Comparison of ENCODE assay signal across 24 cellular contexts in the genomic region with DNA sequence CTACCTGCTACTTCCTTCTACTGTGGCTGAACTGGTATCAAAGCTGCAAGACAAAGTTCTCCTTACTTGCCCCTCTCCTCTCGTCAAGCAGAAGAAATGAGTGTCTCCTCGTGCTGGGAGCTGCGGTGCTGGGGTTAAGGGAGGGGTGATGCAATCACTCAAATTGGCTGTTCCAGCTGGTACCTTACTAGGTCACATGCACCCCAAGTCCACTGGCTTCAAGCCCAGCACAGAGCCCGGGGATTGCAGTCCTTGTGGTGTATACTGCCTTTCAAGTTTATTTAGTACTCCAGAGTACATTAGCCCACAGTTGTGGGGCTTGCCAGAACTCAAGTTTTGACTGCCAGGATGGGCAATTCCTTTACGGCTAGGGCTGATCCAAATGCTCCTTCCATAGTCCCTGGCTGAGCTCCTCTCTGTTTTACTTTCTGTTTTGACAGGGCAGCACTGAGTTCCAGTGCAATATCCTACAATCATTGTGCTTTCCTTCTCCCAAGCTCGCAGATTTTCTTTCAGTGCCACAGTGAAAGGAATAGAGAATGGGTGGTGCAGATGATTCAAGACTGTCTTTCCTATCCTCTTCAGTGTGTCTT.
DNase-seq lines count a peak whose midpoint lies in the region; ATAC-seq and TF ChIP-seq lines count a peak whose summit lies in the region.
"Had no signal": no experiment of that assay in that cellular context is flagged by ENCODE, and none has a peak within 500 bp of the region (broad histone marks: within the 10 kb centered on the region; RNA-seq: fewer than 3 reads in every experiment).

No MANE protein-coding gene starts in this region.

- H4K20me1 ChIP-seq in PC-9 (ENCODE audit: insufficient read depth), result no peaks in the 10 kb centered on the region

- H3K9me2 ChIP-seq in PC-9 (ENCODE audit: insufficient read depth), result no peaks in the 10 kb centered on the region

- H3K36me3 ChIP-seq in lower lobe of right lung (no peaks in the 10 kb centered on the region), PC-9 (ENCODE audit: low read depth) (no peaks in the 10 kb centered on the region)
- H3K36me3 ChIP-seq: esophagus muscularis mucosa, HAP-1, thoracic aorta had no signal

- H3K36me3 Mint-ChIP-seq in WTC11, result no peaks in the 10 kb centered on the region
- no peaks in the 10 kb centered on the region for H3K36me3 Mint-ChIP-seq in stimulated activated memory B cell treated with anti-CD40 and anti-IgM and Interleukin-4, amounts not matched to agents 10 μg/mL and 1 μg/mL and 100 μg/mL, for 72 hours
- H3K36me3 Mint-ChIP-seq: activated naive CD4-positive, alpha-beta T cell treated with anti-CD3 and anti-CD28 coated beads, Interleukin-2, amount 50 U/mL, for 72 hours; CD4-positive, alpha-beta memory T cell had no signal

- no peaks in the 10 kb centered on the region for H3K27me3 Mint-ChIP-seq in WTC11 (ENCODE audit: low read depth)
- H3K27me3 Mint-ChIP-seq in stimulated activated memory B cell treated with anti-CD40 and anti-IgM and Interleukin-4, amounts not matched to agents 10 μg/mL and 1 μg/mL and 100 μg/mL, for 72 hours, result no peaks in the 10 kb centered on the region
- H3K27me3 Mint-ChIP-seq: activated CD4-positive, alpha-beta T cell treated with anti-CD3 and anti-CD28 coated beads, Interleukin-2, amount 10 ng/mL, durations not matched to agents 24 days and 14 days; CD4-positive, alpha-beta memory T cell had no signal

- POLR2A ChIA-PET in WTC11 (lab: Charles Lee) (no interaction called here), PC-9 (lab: Charles Lee; ENCODE audit: unreplicated experiment) (no interaction called here)

- CTCF ChIA-PET in WTC11 (lab: Charles Lee) (interaction anchor here (0.5 kb wide), 1 partner anchor 256 kb away, joined by 4 read pairs; no protein-coding TSS in a partner anchor), PC-9 (lab: Charles Lee) (no interaction called here)

- H3K9me3 Mint-ChIP-seq in WTC11, result no peaks in the 10 kb centered on the region
- peaks cover 3% of the 10 kb centered on the region for H3K9me3 Mint-ChIP-seq in stimulated activated memory B cell treated with anti-CD40 and anti-IgM and Interleukin-4, amounts not matched to agents 10 μg/mL and 1 μg/mL and 100 μg/mL, for 72 hours

- H3K27me3 ChIP-seq in lower lobe of right lung (ENCODE audit: low read depth), result no peaks in the 10 kb centered on the region
- H3K27me3 ChIP-seq in PC-9 (ENCODE audit: insufficient read depth, low read depth), result no peaks in the 10 kb centered on the region
- H3K27me3 ChIP-seq: esophagus muscularis mucosa had no signal

- no peak overlapping the region for H3K27ac Mint-ChIP-seq in WTC11
- H3K27ac Mint-ChIP-seq in stimulated activated memory B cell treated with anti-CD40 and anti-IgM and Interleukin-4, amounts not matched to agents 10 μg/mL and 1 μg/mL and 100 μg/mL, for 72 hours, result no peak overlapping the region
- H3K27ac Mint-ChIP-seq: activated CD4-positive, alpha-beta T cell treated with anti-CD3 and anti-CD28 coated beads, Interleukin-2, amount 10 ng/mL, durations not matched to agents 24 days and 14 days; CD4-positive, alpha-beta memory T cell had no signal

- H3K9me3 ChIP-seq in lower lobe of right lung (no peaks in the 10 kb centered on the region), PC-9 (ENCODE audit: insufficient read depth, low read depth) (no peaks in the 10 kb centered on the region)
- H3K9me3 ChIP-seq: esophagus muscularis mucosa, HAP-1, thoracic aorta had no signal

- intact Hi-C loops in lower lobe of right lung (cut with DNase I) (no loop called here), PC-9 (cut with micrococcal nuclease; ENCODE audit: unreplicated experiment) (no loop called here)

- no peak overlapping the region for H3K4me2 ChIP-seq in PC-9

- no peak overlapping the region for H2AFZ ChIP-seq in PC-9

- H3K4me1 Mint-ChIP-seq in WTC11, result no peaks in the 10 kb centered on the region
- H3K4me1 Mint-ChIP-seq in stimulated activated memory B cell treated with anti-CD40 and anti-IgM and Interleukin-4, amounts not matched to agents 10 μg/mL and 1 μg/mL and 100 μg/mL, for 72 hours, result no peaks in the 10 kb centered on the region
- H3K4me1 Mint-ChIP-seq: activated CD4-positive, alpha-beta T cell treated with anti-CD3 and anti-CD28 coated beads, Interleukin-2, amount 10 ng/mL, durations not matched to agents 24 days and 14 days; CD4-positive, alpha-beta memory T cell had no signal

- no peak overlapping the region for H3K4me3 Mint-ChIP-seq in WTC11
- no peak overlapping the region for H3K4me3 Mint-ChIP-seq in stimulated activated memory B cell treated with anti-CD40 and anti-IgM and Interleukin-4, amounts not matched to agents 10 μg/mL and 1 μg/mL and 100 μg/mL, for 72 hours
- H3K4me3 Mint-ChIP-seq: activated CD4-positive, alpha-beta T cell treated with anti-CD3 and anti-CD28 coated beads, Interleukin-2, amount 10 ng/mL, durations not matched to agents 24 days and 14 days; CD4-positive, alpha-beta memory T cell; neural crest cell had no signal

- peak; percentile 85 to 86 for ATAC-seq in lower lobe of right lung
- no peak for ATAC-seq in WTC11
- ATAC-seq in stimulated activated memory B cell treated with anti-CD40 and anti-IgM and Interleukin-4, amounts not matched to agents 10 μg/mL and 1 μg/mL and 100 μg/mL, for 72 hours, result no peak
- ATAC-seq: activated naive CD4-positive, alpha-beta T cell treated with anti-CD3 and anti-CD28 coated beads, Interleukin-2, amount 50 U/mL, for 72 hours; mucosa of descending colon had no signal

- H3K4me3 ChIP-seq in lower lobe of right lung, result no peak overlapping the region
- no peak overlapping the region for H3K4me3 ChIP-seq in PC-9
- H3K4me3 ChIP-seq: esophagus muscularis mucosa, HAP-1, mucosa of descending colon, thoracic aorta had no signal

- H3K4me1 ChIP-seq in lower lobe of right lung, result no peaks in the 10 kb centered on the region
- no peaks in the 10 kb centered on the region for H3K4me1 ChIP-seq in PC-9 (replicated peaks; ENCODE audit: insufficient read depth)
- H3K4me1 ChIP-seq: esophagus muscularis mucosa, HAP-1 had no signal

- DNase-seq in Ammon's horn (ENCODE audit: low spot score) (peak; percentile 6), Kasumi-1 (lab: John Stamatoyannopoulos, UW) (peak; percentile 15 to 29), SKM-1 (lab: John Stamatoyannopoulos, UW; ENCODE audit: unreplicated experiment) (peak; percentile 50), lower lobe of right lung (peak; percentile 75), WTC11 (ENCODE audit: low spot score) (no peak), PC-9 (no peak), T-helper 2 cell (no peak)
- DNase-seq: activated CD4-positive, alpha-beta T cell treated with anti-CD3 and anti-CD28 coated beads, Interleukin-2, amount 10 ng/mL, durations not matched to agents 24 days and 14 days; CD4-positive, alpha-beta memory T cell; DMS53; effector memory CD4-positive, alpha-beta T cell; kidney glomerular epithelial cell; mucosa of descending colon; NCI-H1694; NCI-H2227 treated with DMSO at 0.1 percent for 48 hours; stimulated activated CD4-positive, alpha-beta T cell treated with anti-CD3 and anti-CD28 coated beads, Interleukin-2, amount 100 ng/mL, for 24 hours; stimulated activated naive CD4-positive, alpha-beta T cell had no signal

- TF ChIP-seq CTCF in lower lobe of right lung (IDR thresholded peaks at IDR 0.05) (no peak), WTC11 (IDR thresholded peaks at IDR 0.05) (no peak), PC-9 (conservative IDR thresholded peaks at IDR 0.05) (no peak)

- no peak overlapping the region for H3K27ac ChIP-seq in lower lobe of right lung
- no peak overlapping the region for H3K27ac ChIP-seq in PC-9
- H3K27ac ChIP-seq: esophagus muscularis mucosa, skin epidermis, thoracic aorta had no signal

- no peaks in the 10 kb centered on the region for H3F3A ChIP-seq in PC-9 (ENCODE audit: insufficient read depth, low read depth)

- no peaks in the 10 kb centered on the region for H3K79me2 ChIP-seq in PC-9 (ENCODE audit: low read depth)

- no TSS peak for BruUV-seq in PC-9 (replicated peaks; lab: Mats Ljungman, UMichigan)

TF ChIP-seq in WTC11, 78 proteins besides CTCF, POLR2A, EP300 and RAD21 (continues in another document):
- TF ChIP-seq, protein P1, sequence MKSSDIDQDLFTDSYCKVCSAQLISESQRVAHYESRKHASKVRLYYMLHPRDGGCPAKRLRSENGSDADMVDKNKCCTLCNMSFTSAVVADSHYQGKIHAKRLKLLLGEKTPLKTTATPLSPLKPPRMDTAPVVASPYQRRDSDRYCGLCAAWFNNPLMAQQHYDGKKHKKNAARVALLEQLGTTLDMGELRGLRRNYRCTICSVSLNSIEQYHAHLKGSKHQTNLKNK (CRISPR knock-in tag; IDR thresholded peaks at IDR 0.05), result no peak
- no peak for TF ChIP-seq KAT7 (CRISPR knock-in tag; IDR thresholded peaks at IDR 0.05; ENCODE audit: borderline replicate concordance)
- TF ChIP-seq OVOL2 (CRISPR knock-in tag; IDR thresholded peaks at IDR 0.05; ENCODE audit: borderline replicate concordance), result no peak
- no peak for TF ChIP-seq FOXJ3 (CRISPR knock-in tag; IDR thresholded peaks at IDR 0.05; ENCODE audit: borderline replicate concordance)
- TF ChIP-seq NFE2L1 (CRISPR knock-in tag; IDR thresholded peaks at IDR 0.05), result no peak
- no peak for TF ChIP-seq GABPB1 (CRISPR knock-in tag; IDR thresholded peaks at IDR 0.05)
- TF ChIP-seq ZNF232 (CRISPR knock-in tag; IDR thresholded peaks at IDR 0.05), result no peak
- TF ChIP-seq, protein P2, sequence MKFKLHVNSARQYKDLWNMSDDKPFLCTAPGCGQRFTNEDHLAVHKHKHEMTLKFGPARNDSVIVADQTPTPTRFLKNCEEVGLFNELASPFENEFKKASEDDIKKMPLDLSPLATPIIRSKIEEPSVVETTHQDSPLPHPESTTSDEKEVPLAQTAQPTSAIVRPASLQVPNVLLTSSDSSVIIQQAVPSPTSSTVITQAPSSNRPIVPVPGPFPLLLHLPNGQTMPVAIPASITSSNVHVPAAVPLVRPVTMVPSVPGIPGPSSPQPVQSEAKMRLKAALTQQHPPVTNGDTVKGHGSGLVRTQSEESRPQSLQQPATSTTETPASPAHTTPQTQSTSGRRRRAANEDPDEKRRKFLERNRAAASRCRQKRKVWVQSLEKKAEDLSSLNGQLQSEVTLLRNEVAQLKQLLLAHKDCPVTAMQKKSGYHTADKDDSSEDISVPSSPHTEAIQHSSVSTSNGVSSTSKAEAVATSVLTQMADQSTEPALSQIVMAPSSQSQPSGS (CRISPR knock-in tag; IDR thresholded peaks at IDR 0.05; ENCODE audit: borderline replicate concordance, low read depth), result no peak
- TF ChIP-seq JAZF1 (CRISPR knock-in tag; IDR thresholded peaks at IDR 0.05), result no peak
- TF ChIP-seq, protein P3, sequence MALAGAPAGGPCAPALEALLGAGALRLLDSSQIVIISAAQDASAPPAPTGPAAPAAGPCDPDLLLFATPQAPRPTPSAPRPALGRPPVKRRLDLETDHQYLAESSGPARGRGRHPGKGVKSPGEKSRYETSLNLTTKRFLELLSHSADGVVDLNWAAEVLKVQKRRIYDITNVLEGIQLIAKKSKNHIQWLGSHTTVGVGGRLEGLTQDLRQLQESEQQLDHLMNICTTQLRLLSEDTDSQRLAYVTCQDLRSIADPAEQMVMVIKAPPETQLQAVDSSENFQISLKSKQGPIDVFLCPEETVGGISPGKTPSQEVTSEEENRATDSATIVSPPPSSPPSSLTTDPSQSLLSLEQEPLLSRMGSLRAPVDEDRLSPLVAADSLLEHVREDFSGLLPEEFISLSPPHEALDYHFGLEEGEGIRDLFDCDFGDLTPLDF (CRISPR knock-in tag; IDR thresholded peaks at IDR 0.05), result no peak
- TF ChIP-seq GTF2I (CRISPR knock-in tag; conservative IDR thresholded peaks at IDR 0.05), result no peak

Comparison
In these comparisons a context has a peak if more than half of its experiments do, and no peak if none do; other contexts are left out.
1. DNase-seq: peak in Ammon's horn (single experiment), Kasumi-1 (2 of 2), SKM-1 (single experiment) and lower lobe of right lung (single experiment); none in WTC11 (single experiment), PC-9 (0 of 2) and T-helper 2 cell (0 of 5).
2. ATAC-seq: peak in lower lobe of right lung (2 of 2); none in WTC11 (single experiment) and stimulated activated memory B cell treated with anti-CD40 and anti-IgM and Interleukin-4, amounts not matched to agents 10 μg/mL and 1 μg/mL and 100 μg/mL, for 72 hours (single experiment).